ENCODE assay signal across 16 cellular contexts in the genomic region with DNA sequence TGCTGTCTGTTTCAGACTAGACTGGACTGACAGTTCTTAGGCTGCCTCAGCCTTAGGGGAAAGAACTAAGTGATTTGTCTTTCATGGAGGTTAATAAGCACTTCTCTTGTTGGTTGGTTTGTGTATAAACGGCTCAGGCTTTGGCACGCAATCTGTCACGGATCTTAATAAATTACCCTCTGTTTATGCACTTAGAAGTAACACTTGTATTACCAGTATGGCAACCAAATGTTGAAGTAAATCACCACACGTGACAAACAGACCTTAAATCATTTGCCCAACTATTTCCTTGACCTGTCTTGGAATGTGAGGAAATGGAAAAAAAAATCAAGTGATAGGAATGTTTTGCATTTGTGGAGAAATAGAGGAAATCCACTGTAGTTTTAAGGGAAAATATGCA.
"Had no signal": no experiment of that assay in that cellular context is flagged by ENCODE, and none has a peak within 500 bp of the region (broad histone marks: within the 10 kb centered on the region; RNA-seq: fewer than 3 reads in every experiment).

No MANE protein-coding gene starts in this region.

- H3K4me1 ChIP-seq: ascending aorta, prostate gland, sigmoid colon, stomach, testis, upper lobe of right lung had no signal

- H3K4me3 ChIP-seq: ascending aorta, prostate gland, sigmoid colon, stomach, testis, upper lobe of right lung had no signal

- H3K36me3 ChIP-seq: ascending aorta, prostate gland, sigmoid colon, stomach, upper lobe of right lung had no signal

- DNase-seq: activated CD4-positive, alpha-beta T cell treated with anti-CD3 and anti-CD28 coated beads, Interleukin-2, amount 50 U/mL, for 1 hour; activated naive CD4-positive, alpha-beta T cell; effector memory CD4-positive, alpha-beta T cell; erythroblast; hippocampal formation; kidney glomerular epithelial cell; nephron progenitor cell; occipital lobe; sigmoid colon; stimulated activated CD4-positive, alpha-beta T cell treated with anti-CD3 and anti-CD28 coated beads, Interleukin-12 subunit alpha, Interleukin-12 subunit beta, amount 100 ng/mL, for 4 hours; stimulated activated CD4-positive, alpha-beta T cell treated with anti-CD3 and anti-CD28 coated beads, Interleukin-2, amount 100 ng/mL, for 24 hours; stomach; testis; upper lobe of right lung had no signal

- H3K9me3 ChIP-seq: ascending aorta, prostate gland, sigmoid colon, testis, upper lobe of right lung had no signal

- H3K27ac ChIP-seq: ascending aorta, prostate gland, sigmoid colon, stomach, testis, upper lobe of right lung had no signal

- H3K27me3 ChIP-seq: ascending aorta, sigmoid colon, stomach, testis, upper lobe of right lung had no signal
